Comparison of ENCODE assay signal across 10 cellular contexts in the genomic region with DNA sequence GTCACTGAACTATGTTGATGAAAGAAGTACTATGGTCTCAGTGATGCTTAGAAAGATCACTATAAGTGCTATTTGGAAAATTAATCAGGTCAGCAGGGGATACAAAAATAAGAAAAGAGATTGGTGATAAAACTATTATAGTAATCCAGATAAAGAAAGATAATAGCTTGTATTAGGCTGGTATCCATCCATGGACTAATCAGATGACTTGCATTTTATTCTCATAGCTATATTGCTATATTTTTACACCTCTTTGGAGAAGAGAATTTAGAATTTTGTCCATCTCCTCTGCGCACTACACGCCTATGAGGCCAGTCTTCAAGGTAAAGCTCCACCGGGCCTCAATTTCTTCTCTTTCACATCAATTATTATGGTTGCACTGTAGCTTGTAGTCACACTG.
"Had no signal": no experiment of that assay in that cellular context is flagged by ENCODE, and none has a peak within 500 bp of the region (broad histone marks: within the 10 kb centered on the region; RNA-seq: fewer than 3 reads in every experiment).

No MANE protein-coding gene starts in this region.

- H3K36me3 ChIP-seq: HAP-1 had no signal

- H3K4me1 ChIP-seq: HAP-1 had no signal

- ATAC-seq: GM23338, HCT116 had no signal

- DNase-seq: GM23248, GOT3, H7, H9, HCEC 1CT, HFFc6 had no signal

- H3K4me2 ChIP-seq: GM23338 had no signal

- H3K9ac ChIP-seq: GM23248 had no signal

- H3K4me3 ChIP-seq: GM23248, GM23338, HAP-1 had no signal

- H3K9me3 ChIP-seq: HAP-1 had no signal

- H3K27ac ChIP-seq: GM23248 had no signal

- FAIRE-seq: H1 had no signal

- H2AFZ ChIP-seq: GM23248, GM23338 had no signal
